Comparison of ENCODE assay signal across 9 cellular contexts in the genomic region with DNA sequence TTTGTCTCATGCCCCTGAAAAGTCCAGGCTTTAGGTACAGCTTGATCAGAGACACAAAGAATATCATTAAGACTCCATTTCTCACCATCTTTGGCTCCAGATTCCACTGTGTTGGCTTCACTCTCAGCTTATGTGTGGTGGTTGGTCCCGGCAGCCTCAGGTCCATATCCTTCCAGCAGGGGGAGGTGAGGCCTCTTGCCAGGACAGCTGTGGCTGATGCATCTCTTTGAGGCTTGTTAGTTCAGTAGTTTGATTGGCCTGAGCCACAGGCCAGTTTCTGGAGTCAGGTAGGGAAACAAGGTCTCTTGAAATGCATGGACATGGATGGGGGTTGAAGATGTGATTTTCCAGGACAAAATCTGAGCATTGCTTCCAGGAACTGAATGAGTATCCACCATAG.
DNase-seq lines count a peak whose midpoint lies in the region; ATAC-seq and TF ChIP-seq lines count a peak whose summit lies in the region.
"Had no signal": no experiment of that assay in that cellular context is flagged by ENCODE, and none has a peak within 500 bp of the region (broad histone marks: within the 10 kb centered on the region; RNA-seq: fewer than 3 reads in every experiment).

No MANE protein-coding gene starts in this region.

- no peak overlapping the region for H3K4me3 ChIP-seq in astrocyte of the cerebellum (ENCODE audit: low read depth, low read length)

- no peak overlapping the region for H3K4me3 Mint-ChIP-seq in activated naive CD8-positive, alpha-beta T cell treated with anti-CD3 and anti-CD28 coated beads, Interleukin-2, amount 50 U/mL, for 24 hours
- H3K4me3 Mint-ChIP-seq in activated naive CD8-positive, alpha-beta T cell treated with anti-CD3 and anti-CD28 coated beads for 36 hours = no peak overlapping the region
- H3K4me3 Mint-ChIP-seq in activated T-cell treated with anti-CD3 and anti-CD28 coated beads, Interleukin-2, amount 50 U/mL, for 4 hours = no peak overlapping the region
- H3K4me3 Mint-ChIP-seq: activated T-cell treated with anti-CD3 and anti-CD28 coated beads, Interleukin-2, amount 50 U/mL, for 72 hours had no signal

- ATAC-seq in activated naive CD8-positive, alpha-beta T cell treated with anti-CD3 and anti-CD28 coated beads, Interleukin-2, amount 50 U/mL, for 24 hours = peak; percentile 63
- ATAC-seq in HG03342 (IDR thresholded peaks at IDR 0.05; ENCODE audit: unreplicated experiment) = peak; percentile 83
- no peak for ATAC-seq in activated T-cell treated with anti-CD3 and anti-CD28 coated beads, Interleukin-2, amount 50 U/mL, for 4 hours
- ATAC-seq: activated T-cell treated with anti-CD3 and anti-CD28 coated beads, Interleukin-2, amount 50 U/mL, for 72 hours had no signal

- H3K9me3 Mint-ChIP-seq in activated naive CD8-positive, alpha-beta T cell treated with anti-CD3 and anti-CD28 coated beads, Interleukin-2, amount 50 U/mL, for 24 hours = no peaks in the 10 kb centered on the region
- H3K9me3 Mint-ChIP-seq in activated naive CD8-positive, alpha-beta T cell treated with anti-CD3 and anti-CD28 coated beads for 36 hours = no peaks in the 10 kb centered on the region
- H3K9me3 Mint-ChIP-seq in activated T-cell treated with anti-CD3 and anti-CD28 coated beads, Interleukin-2, amount 50 U/mL, for 4 hours = no peaks in the 10 kb centered on the region
- H3K9me3 Mint-ChIP-seq: activated T-cell treated with anti-CD3 and anti-CD28 coated beads, Interleukin-2, amount 50 U/mL, for 72 hours had no signal

- DNase-seq in activated naive CD8-positive, alpha-beta T cell treated with anti-CD3 and anti-CD28 coated beads, Interleukin-2, amount 50 U/mL, for 24 hours = no peak
- no peak for DNase-seq in activated naive CD8-positive, alpha-beta T cell treated with anti-CD3 and anti-CD28 coated beads for 36 hours
- DNase-seq in astrocyte of the cerebellum (ENCODE audit: low read depth) (no peak), left kidney (ENCODE audit: low read depth, low spot score) (peak; percentile 74), GDM1 (lab: John Stamatoyannopoulos, UW) (no peak)
- DNase-seq in activated T-cell treated with anti-CD3 and anti-CD28 coated beads, Interleukin-2, amount 50 U/mL, for 4 hours = no peak
- no peak for DNase-seq in activated CD8-positive, alpha-beta memory T cell treated with anti-CD3 and anti-CD28 coated beads, Interleukin-2, amount 50 U/mL, for 4 hours

- peaks cover 24% of the 10 kb centered on the region for H3K36me3 Mint-ChIP-seq in activated naive CD8-positive, alpha-beta T cell treated with anti-CD3 and anti-CD28 coated beads, Interleukin-2, amount 50 U/mL, for 24 hours (ENCODE audit: low read depth)
- peaks cover 33% of the 10 kb centered on the region for H3K36me3 Mint-ChIP-seq in activated naive CD8-positive, alpha-beta T cell treated with anti-CD3 and anti-CD28 coated beads for 36 hours
- H3K36me3 Mint-ChIP-seq in activated T-cell treated with anti-CD3 and anti-CD28 coated beads, Interleukin-2, amount 50 U/mL, for 4 hours (ENCODE audit: insufficient read depth) = peaks cover 29% of the 10 kb centered on the region

- peak; percentile 63 for TF ChIP-seq CTCF in astrocyte of the cerebellum (IDR thresholded peaks at IDR 0.05; ENCODE audit: low read depth, low read length, missing control alignments)

- in situ Hi-C loops in astrocyte of the cerebellum (cut with HindIII; ENCODE audit: low sequenced_read_pairs) = no loop called here

- no peaks in the 10 kb centered on the region for H3K4me1 Mint-ChIP-seq in activated naive CD8-positive, alpha-beta T cell treated with anti-CD3 and anti-CD28 coated beads, Interleukin-2, amount 50 U/mL, for 24 hours
- H3K4me1 Mint-ChIP-seq in activated naive CD8-positive, alpha-beta T cell treated with anti-CD3 and anti-CD28 coated beads for 36 hours = no peaks in the 10 kb centered on the region
- H3K4me1 Mint-ChIP-seq in activated T-cell treated with anti-CD3 and anti-CD28 coated beads, Interleukin-2, amount 50 U/mL, for 4 hours (ENCODE audit: low read depth) = no peaks in the 10 kb centered on the region

- no peak overlapping the region for H3K27ac Mint-ChIP-seq in activated naive CD8-positive, alpha-beta T cell treated with anti-CD3 and anti-CD28 coated beads, Interleukin-2, amount 50 U/mL, for 24 hours
- no peak overlapping the region for H3K27ac Mint-ChIP-seq in activated naive CD8-positive, alpha-beta T cell treated with anti-CD3 and anti-CD28 coated beads for 36 hours
- H3K27ac Mint-ChIP-seq: activated T-cell treated with anti-CD3 and anti-CD28 coated beads, Interleukin-2, amount 50 U/mL, for 72 hours had no signal

- H3K27me3 Mint-ChIP-seq in activated naive CD8-positive, alpha-beta T cell treated with anti-CD3 and anti-CD28 coated beads, Interleukin-2, amount 50 U/mL, for 24 hours = no peaks in the 10 kb centered on the region
- no peaks in the 10 kb centered on the region for H3K27me3 Mint-ChIP-seq in activated naive CD8-positive, alpha-beta T cell treated with anti-CD3 and anti-CD28 coated beads for 36 hours
- no peaks in the 10 kb centered on the region for H3K27me3 Mint-ChIP-seq in activated T-cell treated with anti-CD3 and anti-CD28 coated beads, Interleukin-2, amount 50 U/mL, for 4 hours (ENCODE audit: low read depth)

Comparison
In these comparisons a context has a peak if more than half of its experiments do, and no peak if none do; other contexts are left out.
1. ATAC-seq: peak in activated naive CD8-positive, alpha-beta T cell treated with anti-CD3 and anti-CD28 coated beads, Interleukin-2, amount 50 U/mL, for 24 hours (single experiment) and HG03342 (single experiment); none in activated T-cell treated with anti-CD3 and anti-CD28 coated beads, Interleukin-2, amount 50 U/mL, for 4 hours (0 of 2).